In genomic region chr5:96083361-96083881, GRCh38 we compare ENCODE assay signal across 16 cellular contexts.
DNase-seq lines count a peak whose midpoint lies in the region; ATAC-seq and TF ChIP-seq lines count a peak whose summit lies in the region.
"Had no signal": no experiment of that assay in that cellular context is flagged by ENCODE, and none has a peak within 500 bp of the region (broad histone marks: within the 10 kb centered on the region; RNA-seq: fewer than 3 reads in every experiment).

No MANE protein-coding gene starts in this region.

- no peaks in the 10 kb centered on the region for H3K9me3 Mint-ChIP-seq in activated CD4-positive, alpha-beta memory T cell treated with anti-CD3 and anti-CD28 coated beads for 36 hours
- H3K9me3 Mint-ChIP-seq in activated CD4-positive, alpha-beta memory T cell treated with anti-CD3 and anti-CD28 coated beads, Interleukin-2, amount 10 ng/mL, durations not matched to agents 7 days and 5 days, result no peaks in the 10 kb centered on the region
- H3K9me3 Mint-ChIP-seq in HFFc6 (no peaks in the 10 kb centered on the region), nephron progenitor cell (no peaks in the 10 kb centered on the region), T-cell (no peaks in the 10 kb centered on the region)
- no peaks in the 10 kb centered on the region for H3K9me3 Mint-ChIP-seq in activated naive CD8-positive, alpha-beta T cell treated with anti-CD3 and anti-CD28 coated beads, Interleukin-2, amount 50 U/mL, for 24 hours
- H3K9me3 Mint-ChIP-seq: nephron had no signal

- no peaks in the 10 kb centered on the region for H3K36me3 Mint-ChIP-seq in activated CD4-positive, alpha-beta memory T cell treated with anti-CD3 and anti-CD28 coated beads for 36 hours
- no peaks in the 10 kb centered on the region for H3K36me3 Mint-ChIP-seq in activated CD4-positive, alpha-beta memory T cell treated with anti-CD3 and anti-CD28 coated beads, Interleukin-2, amount 10 ng/mL, durations not matched to agents 7 days and 5 days (ENCODE audit: low read depth)
- peaks cover 11% of the 10 kb centered on the region for H3K36me3 Mint-ChIP-seq in HFFc6 (ENCODE audit: low read depth)
- H3K36me3 Mint-ChIP-seq in activated naive CD8-positive, alpha-beta T cell treated with anti-CD3 and anti-CD28 coated beads, Interleukin-2, amount 50 U/mL, for 24 hours (ENCODE audit: low read depth), result no peaks in the 10 kb centered on the region
- no peaks in the 10 kb centered on the region for H3K36me3 Mint-ChIP-seq in nephron progenitor cell (ENCODE audit: low read depth)
- H3K36me3 Mint-ChIP-seq in T-cell, result no peaks in the 10 kb centered on the region

- DNase-seq in activated CD4-positive, alpha-beta memory T cell treated with anti-CD3 and anti-CD28 coated beads for 36 hours, result peak; percentile 48
- DNase-seq in activated CD4-positive, alpha-beta memory T cell treated with anti-CD3 and anti-CD28 coated beads, Interleukin-2, amount 10 ng/mL, durations not matched to agents 7 days and 5 days, result no peak
- DNase-seq in HFFc6 (no peak), nephron progenitor cell (no peak), T-cell (no peak), Right ventricle myocardium superior (no peak)
- DNase-seq in activated naive CD8-positive, alpha-beta T cell treated with anti-CD3 and anti-CD28 coated beads, Interleukin-2, amount 50 U/mL, for 24 hours, result no peak
- DNase-seq: activated CD8-positive, alpha-beta memory T cell treated with anti-CD3 and anti-CD28 coated beads, Interleukin-2, amount 10 ng/mL, durations not matched to agents 7 days and 5 days; anterior cingulate cortex; dorsolateral prefrontal cortex; gastrocnemius medialis; HCEC 1CT; left ventricle myocardium inferior; T-helper 9 cell had no signal

- H3K27ac Mint-ChIP-seq in activated CD4-positive, alpha-beta memory T cell treated with anti-CD3 and anti-CD28 coated beads for 36 hours, result peak overlapping the region; percentile 71
- no peak overlapping the region for H3K27ac Mint-ChIP-seq in activated CD4-positive, alpha-beta memory T cell treated with anti-CD3 and anti-CD28 coated beads, Interleukin-2, amount 10 ng/mL, durations not matched to agents 7 days and 5 days
- H3K27ac Mint-ChIP-seq in HFFc6 (peak overlapping the region; percentile 74), nephron progenitor cell (peak overlapping the region; percentile 15), T-cell (no peak overlapping the region)
- H3K27ac Mint-ChIP-seq in activated naive CD8-positive, alpha-beta T cell treated with anti-CD3 and anti-CD28 coated beads, Interleukin-2, amount 50 U/mL, for 24 hours, result peak overlapping the region; percentile 74
- H3K27ac Mint-ChIP-seq: activated CD8-positive, alpha-beta memory T cell treated with anti-CD3 and anti-CD28 coated beads, Interleukin-2, amount 10 ng/mL, durations not matched to agents 7 days and 5 days had no signal

- H3K4me3 Mint-ChIP-seq in activated CD4-positive, alpha-beta memory T cell treated with anti-CD3 and anti-CD28 coated beads for 36 hours, result no peak overlapping the region
- H3K4me3 Mint-ChIP-seq in activated CD4-positive, alpha-beta memory T cell treated with anti-CD3 and anti-CD28 coated beads, Interleukin-2, amount 10 ng/mL, durations not matched to agents 7 days and 5 days, result no peak overlapping the region
- no peak overlapping the region for H3K4me3 Mint-ChIP-seq in HFFc6
- H3K4me3 Mint-ChIP-seq in activated naive CD8-positive, alpha-beta T cell treated with anti-CD3 and anti-CD28 coated beads, Interleukin-2, amount 50 U/mL, for 24 hours, result no peak overlapping the region
- no peak overlapping the region for H3K4me3 Mint-ChIP-seq in nephron progenitor cell
- H3K4me3 Mint-ChIP-seq in T-cell, result no peak overlapping the region
- H3K4me3 Mint-ChIP-seq: activated CD8-positive, alpha-beta memory T cell treated with anti-CD3 and anti-CD28 coated beads, Interleukin-2, amount 10 ng/mL, durations not matched to agents 7 days and 5 days; nephron had no signal

- POLR2A ChIA-PET in activated CD4-positive, alpha-beta memory T cell treated with anti-CD3 and anti-CD28 coated beads for 36 hours (lab: Charles Lee), result no interaction called here
- POLR2A ChIA-PET in activated CD4-positive, alpha-beta memory T cell treated with anti-CD3 and anti-CD28 coated beads, Interleukin-2, amount 10 ng/mL, durations not matched to agents 7 days and 5 days (lab: Charles Lee), result no interaction called here
- POLR2A ChIA-PET in T-cell (lab: Charles Lee), result interaction anchor here in 1 of 2 donors (0.6 kb wide), 1 partner anchor 314 kb away, joined by 3 read pairs; no protein-coding TSS in a partner anchor

- intact Hi-C loops in activated CD4-positive, alpha-beta memory T cell treated with anti-CD3 and anti-CD28 coated beads for 36 hours (cut with micrococcal nuclease), result loop anchor here (5.0 kb wide), 1 partner anchor 454 kb away; no protein-coding TSS in a partner anchor
- intact Hi-C loops in Right ventricle myocardium superior (cut with DNase I), result no loop called here

- no peak for TF ChIP-seq CTCF in HFFc6 (IDR thresholded peaks at IDR 0.05)
- TF ChIP-seq CTCF in nephron progenitor cell (IDR thresholded peaks at IDR 0.05), result no peak

- H3K4me1 Mint-ChIP-seq in activated CD4-positive, alpha-beta memory T cell treated with anti-CD3 and anti-CD28 coated beads for 36 hours (ENCODE audit: low read depth), result peaks cover 43% of the 10 kb centered on the region
- peaks cover 19% of the 10 kb centered on the region for H3K4me1 Mint-ChIP-seq in activated CD4-positive, alpha-beta memory T cell treated with anti-CD3 and anti-CD28 coated beads, Interleukin-2, amount 10 ng/mL, durations not matched to agents 7 days and 5 days
- H3K4me1 Mint-ChIP-seq in HFFc6 (ENCODE audit: low read depth), result peaks cover 72% of the 10 kb centered on the region
- H3K4me1 Mint-ChIP-seq in activated naive CD8-positive, alpha-beta T cell treated with anti-CD3 and anti-CD28 coated beads, Interleukin-2, amount 50 U/mL, for 24 hours, result peaks cover 48% of the 10 kb centered on the region
- peaks cover 54% of the 10 kb centered on the region for H3K4me1 Mint-ChIP-seq in nephron progenitor cell
- no peaks in the 10 kb centered on the region for H3K4me1 Mint-ChIP-seq in T-cell
- H3K4me1 Mint-ChIP-seq: nephron had no signal

- ATAC-seq in activated naive CD8-positive, alpha-beta T cell treated with anti-CD3 and anti-CD28 coated beads, Interleukin-2, amount 50 U/mL, for 24 hours, result peak; percentile 34
- ATAC-seq in T-cell (replicated peaks in 1 of 4) (no peak), HG02981 (IDR thresholded peaks at IDR 0.05; ENCODE audit: unreplicated experiment) (no peak), Right ventricle myocardium superior (ENCODE audit: poor library complexity) (no peak)
- ATAC-seq: activated CD8-positive, alpha-beta memory T cell treated with anti-CD3 and anti-CD28 coated beads, Interleukin-2, amount 10 ng/mL, durations not matched to agents 7 days and 5 days; gastrocnemius medialis had no signal

- CTCF ChIA-PET in activated CD4-positive, alpha-beta memory T cell treated with anti-CD3 and anti-CD28 coated beads for 36 hours (lab: Charles Lee), result no interaction called here
- CTCF ChIA-PET in activated CD4-positive, alpha-beta memory T cell treated with anti-CD3 and anti-CD28 coated beads, Interleukin-2, amount 10 ng/mL, durations not matched to agents 7 days and 5 days (lab: Charles Lee), result no interaction called here
- CTCF ChIA-PET in T-cell (lab: Charles Lee), result interaction anchor here in 1 of 2 donors (0.6 kb wide), 1 partner anchor 257 kb away, joined by 3 read pairs; no protein-coding TSS in a partner anchor

- peaks cover 8% of the 10 kb centered on the region for H3K27me3 Mint-ChIP-seq in activated CD4-positive, alpha-beta memory T cell treated with anti-CD3 and anti-CD28 coated beads for 36 hours
- no peaks in the 10 kb centered on the region for H3K27me3 Mint-ChIP-seq in activated CD4-positive, alpha-beta memory T cell treated with anti-CD3 and anti-CD28 coated beads, Interleukin-2, amount 10 ng/mL, durations not matched to agents 7 days and 5 days
- H3K27me3 Mint-ChIP-seq in HFFc6 (ENCODE audit: insufficient read depth) (no peaks in the 10 kb centered on the region), nephron progenitor cell (ENCODE audit: low read depth, poor library complexity) (no peaks in the 10 kb centered on the region), T-cell (peaks cover 10 to 20% of the 10 kb centered on the region in 2 donors)
- peaks cover 4% of the 10 kb centered on the region for H3K27me3 Mint-ChIP-seq in activated naive CD8-positive, alpha-beta T cell treated with anti-CD3 and anti-CD28 coated beads, Interleukin-2, amount 50 U/mL, for 24 hours
- H3K27me3 Mint-ChIP-seq: activated CD8-positive, alpha-beta memory T cell treated with anti-CD3 and anti-CD28 coated beads, Interleukin-2, amount 10 ng/mL, durations not matched to agents 7 days and 5 days had no signal

Comparison
In these comparisons a context has a peak if more than half of its experiments do, and no peak if none do; other contexts are left out.
1. H3K27ac Mint-ChIP-seq: peak in activated CD4-positive, alpha-beta memory T cell treated with anti-CD3 and anti-CD28 coated beads for 36 hours (single experiment), HFFc6 (single experiment), activated naive CD8-positive, alpha-beta T cell treated with anti-CD3 and anti-CD28 coated beads, Interleukin-2, amount 50 U/mL, for 24 hours (single experiment) and nephron progenitor cell (single experiment); none in activated CD4-positive, alpha-beta memory T cell treated with anti-CD3 and anti-CD28 coated beads, Interleukin-2, amount 10 ng/mL, durations not matched to agents 7 days and 5 days (single experiment) and T-cell (0 of 2).